Comparison of ENCODE assay signal across 21 cellular contexts in genomic region chr14:89892953-89893352, GRCh38.
A peak's percentile ranks its signal among the peaks of the same experiment; 100 is the strongest.
DNase-seq lines count a peak whose midpoint lies in the region; ATAC-seq and TF ChIP-seq lines count a peak whose summit lies in the region.
"Had no signal": no experiment of that assay in that cellular context is flagged by ENCODE, and none has a peak within 500 bp of the region (broad histone marks: within the 10 kb centered on the region; RNA-seq: fewer than 3 reads in every experiment).

No MANE protein-coding gene starts in this region.

- peak overlapping the region; percentile 50; the same call in 1 of the 2 replicates for H2AK5ac ChIP-seq in IMR-90 (ENCODE audit: low read depth, low read length)

- H2BK120ac ChIP-seq in IMR-90 (ENCODE audit: low read depth, low read length), result no peak overlapping the region

- H2AFZ ChIP-seq in IMR-90 (replicated peaks; ENCODE audit: low read length, poor library complexity), result no peak overlapping the region

- peaks cover 6% of the 10 kb centered on the region for H3K9me3 Mint-ChIP-seq in Caco-2 (ENCODE audit: unreplicated experiment)

- H3K23ac ChIP-seq in IMR-90 (ENCODE audit: low read depth, low read length), result no peak overlapping the region

- H3K9me3 ChIP-seq in IMR-90 (ENCODE audit: control insufficient read depth, insufficient read depth, low read length), result 0 out of 2 replicates have a peak, but pooled peaks cover 2% of the 10 kb centered on the region
- 0 out of 2 replicates have a peak, but pooled peaks cover 5% of the 10 kb centered on the region for H3K9me3 ChIP-seq in Caco-2

- no peak overlapping the region for H3K4ac ChIP-seq in IMR-90 (ENCODE audit: low read depth, low read length)

- H3K27me3 ChIP-seq in IMR-90 (ENCODE audit: control insufficient read depth, insufficient read depth, low read length) (no peaks in the 10 kb centered on the region), foreskin keratinocyte (no peaks in the 10 kb centered on the region), Caco-2 (replicated peaks; ENCODE audit: control insufficient read depth, insufficient read depth, low read length) (no peaks in the 10 kb centered on the region)
- H3K27me3 ChIP-seq: BLaER1 treated with 17β-estradiol and CSF1 and Interleukin-3, amounts not matched to agents 10 nM and 100 nM had no signal

- H4K91ac ChIP-seq in IMR-90 (ENCODE audit: insufficient read depth, low read depth, low read length), result no peak overlapping the region

- H3K36me3 ChIP-seq in IMR-90 (ENCODE audit: control insufficient read depth, insufficient read depth, low read length) (no peaks in the 10 kb centered on the region; the same call in 1 of the 2 replicates), Caco-2 (ENCODE audit: control insufficient read depth, insufficient read depth, low read length) (no peaks in the 10 kb centered on the region)

- BruUV-seq in IMR-90 (replicated peaks; lab: Mats Ljungman, UMichigan), result no TSS peak
- no TSS peak for BruUV-seq in Caco-2 (replicated peaks; lab: Mats Ljungman, UMichigan)

- H3K4me1 ChIP-seq in IMR-90 (ENCODE audit: control insufficient read depth, insufficient read depth, low read length), result no peaks in the 10 kb centered on the region
- no peaks in the 10 kb centered on the region for H3K4me1 ChIP-seq in foreskin keratinocyte
- H3K4me1 ChIP-seq in Caco-2, result no peaks in the 10 kb centered on the region
- H3K4me1 ChIP-seq: A549; BLaER1 treated with 17β-estradiol and CSF1 and Interleukin-3, amounts not matched to agents 10 nM and 100 nM had no signal

- TF ChIP-seq CTCF in IMR-90 (conservative IDR thresholded peaks at IDR 0.05; ENCODE audit: low read depth, low read length), result no peak
- TF ChIP-seq CTCF in foreskin keratinocyte (conservative IDR thresholded peaks at IDR 0.05), result no peak
- no peak for TF ChIP-seq CTCF in Caco-2 (IDR thresholded peaks at IDR 0.05; ENCODE audit: insufficient read depth in 1 of 2, low read depth in 1 of 2, low read length in 1 of 2, severe bottlenecking in 1 of 2, unreplicated experiment in 1 of 2)

- H4K8ac ChIP-seq in IMR-90 (ENCODE audit: low read depth in 2 of 2, low read length in 2 of 2), result no peak overlapping the region

- H4K20me1 ChIP-seq in IMR-90 (ENCODE audit: insufficient read depth, low read length), result no peaks in the 10 kb centered on the region
- H4K20me1 ChIP-seq: BLaER1 treated with 17β-estradiol and CSF1 and Interleukin-3, amounts not matched to agents 10 nM and 100 nM had no signal

- H3K4me1 Mint-ChIP-seq in Caco-2 (ENCODE audit: low read depth, unreplicated experiment), result no peaks in the 10 kb centered on the region
- H3K4me1 Mint-ChIP-seq: B cell had no signal

- DNase-seq in ELF-1 (ENCODE audit: low read depth, low spot score) (peak; percentile 27), IMR-90 (no peak), foreskin keratinocyte (peak in 1 of 2 donors; percentile 17), Caco-2 (no peak), Kasumi-1 (lab: John Stamatoyannopoulos, UW) (no peak)
- no peak for DNase-seq in effector CD8-positive, alpha-beta T cell (lab: John Stamatoyannopoulos, UW)
- DNase-seq: AML-193; CD4-positive, alpha-beta T cell; CD8-positive, alpha-beta T cell; DMS 273 treated with DMSO at 0.1 percent for 48 hours; DMS153; DMS53; DMS79; DND-41; EL; GF-D8 had no signal

- H3K56ac ChIP-seq in IMR-90 (ENCODE audit: extremely low read depth, insufficient read depth, low read length), result no peak overlapping the region

- no peak for ATAC-seq in IMR-90 (ENCODE audit: low read depth)
- peak; percentile 62 for ATAC-seq in foreskin keratinocyte
- ATAC-seq: A549; CD8-positive, alpha-beta T cell had no signal

- no peak overlapping the region for H3K9ac ChIP-seq in IMR-90 (ENCODE audit: low read depth, low read length)
- H3K9ac ChIP-seq: BLaER1 treated with 17β-estradiol and CSF1 and Interleukin-3, amounts not matched to agents 10 nM and 100 nM had no signal

- H3K27me3 Mint-ChIP-seq in Caco-2 (ENCODE audit: insufficient read depth, unreplicated experiment), result no peaks in the 10 kb centered on the region
- H3K27me3 Mint-ChIP-seq: B cell; CD4-positive, alpha-beta T cell had no signal

- H2BK15ac ChIP-seq in IMR-90 (ENCODE audit: low read depth, low read length), result peak overlapping the region; percentile 8; the same call in 1 of the 3 replicates

- H3K27ac Mint-ChIP-seq in Caco-2 (ENCODE audit: unreplicated experiment), result no peak overlapping the region
- H3K27ac Mint-ChIP-seq: B cell; CD4-positive, alpha-beta T cell; CD8-positive, alpha-beta T cell had no signal

- H3K27ac ChIP-seq in IMR-90 (ENCODE audit: insufficient read depth, low read length), result no peak overlapping the region
- H3K27ac ChIP-seq in foreskin keratinocyte, result no peak overlapping the region
- H3K27ac ChIP-seq: 22Rv1; A549; BLaER1 treated with 17β-estradiol and CSF1 and Interleukin-3, amounts not matched to agents 10 nM and 100 nM; C4-2B had no signal

- CTCF ChIA-PET in IMR-90 (lab: Yijun Ruan, JAX), result no interaction called here
- CTCF ChIA-PET in Caco-2 (lab: Charles Lee), result no interaction called here

- H2BK20ac ChIP-seq in IMR-90 (ENCODE audit: low read depth, low read length), result no peak overlapping the region

- H4K5ac ChIP-seq in IMR-90 (ENCODE audit: low read depth, low read length), result no peak overlapping the region

- in situ Hi-C loops in IMR-90 (cut with MboI; ENCODE audit: low sequenced_read_pairs), result no loop called here

- no peaks in the 10 kb centered on the region for H3K36me3 Mint-ChIP-seq in Caco-2 (ENCODE audit: insufficient read depth, unreplicated experiment)
- H3K36me3 Mint-ChIP-seq: CD8-positive, alpha-beta T cell had no signal

- H3K4me3 Mint-ChIP-seq in Caco-2 (ENCODE audit: unreplicated experiment), result no peak overlapping the region
- H3K4me3 Mint-ChIP-seq: B cell; CD4-positive, alpha-beta T cell; CD8-positive, alpha-beta T cell had no signal

- H2BK5ac ChIP-seq in IMR-90 (ENCODE audit: low read depth, low read length, poor library complexity, severe bottlenecking), result no peak overlapping the region

- H3K79me1 ChIP-seq in IMR-90 (ENCODE audit: low read depth in 1 of 2, low read length in 2 of 2), result no peaks in the 10 kb centered on the region; a peak in 1 of 4 replicates

- POLR2A ChIA-PET in IMR-90 (lab: Charles Lee; ENCODE audit: unreplicated experiment) (no interaction called here), Caco-2 (lab: Charles Lee) (no interaction called here)

- TF ChIP-seq RAD21 in IMR-90 (IDR thresholded peaks at IDR 0.05; ENCODE audit: low read length), result no peak

- TF ChIP-seq POLR2A in IMR-90 (IDR thresholded peaks at IDR 0.05; ENCODE audit: low read depth, low read length), result no peak

- H2AK9ac ChIP-seq in IMR-90 (replicated peaks; ENCODE audit: low read depth, low read length, poor library complexity), result no peak overlapping the region

- H3K18ac ChIP-seq in IMR-90 (ENCODE audit: low read depth, low read length), result no peak overlapping the region

- no peak overlapping the region for H3K4me2 ChIP-seq in IMR-90 (ENCODE audit: low read depth, low read length)
- H3K4me2 ChIP-seq: A549; BLaER1 treated with 17β-estradiol and CSF1 and Interleukin-3, amounts not matched to agents 10 nM and 100 nM had no signal

- no peaks in the 10 kb centered on the region; the same call in 1 of the 2 replicates for H3K9me1 ChIP-seq in IMR-90 (ENCODE audit: insufficient read depth, low read length)

- dilution Hi-C loops in IMR-90 (cut with HindIII; ENCODE audit: low sequenced_read_pairs, unreplicated experiment), result no loop called here

- intact Hi-C loops in IMR-90 (cut with micrococcal nuclease), result no loop called here
- intact Hi-C loops in Caco-2 (cut with micrococcal nuclease; ENCODE audit: unreplicated experiment), result no loop called here

- H3K14ac ChIP-seq in IMR-90 (replicated peaks; ENCODE audit: low read depth, low read length), result no peak overlapping the region

- 100% methylated on average over 1 of the region's 6 CpGs; no CpG with 5 or more reads in 1 of the 2 experiments for WGBS in IMR-90 (ENCODE audit: extremely low coverage in 2 of 2, insufficient read length in 1 of 2), 2 experiments

- H3K4me3 ChIP-seq in IMR-90 (ENCODE audit: insufficient read depth, low read depth, low read length) (no peak overlapping the region), Caco-2 (ENCODE audit: low read depth, low read length) (no peak overlapping the region)
- H3K4me3 ChIP-seq: A549; BLaER1 treated with 17β-estradiol and CSF1 and Interleukin-3, amounts not matched to agents 10 nM and 100 nM had no signal

TF ChIP-seq in IMR-90, 13 proteins besides CTCF, POLR2A, EP300 and RAD21:
- TF ChIP-seq NFE2L2 (IDR thresholded peaks at IDR 0.05; ENCODE audit: low read depth, low read length), result no peak
- TF ChIP-seq SMC3 (IDR thresholded peaks at IDR 0.05; ENCODE audit: low read depth, low read length), result no peak
